1 cellular context compared by ENCODE assay signal in genomic region chr13:74256969-74257368, GRCh38.
TF ChIP-seq lines count a peak whose summit lies in the region.

No MANE protein-coding gene starts in this region.

TF ChIP-seq in WTC11, 78 proteins besides CTCF, POLR2A, EP300 and RAD21 (continued from another document):
- no peak for TF ChIP-seq IRF1 (CRISPR knock-in tag; IDR thresholded peaks at IDR 0.05)
- no peak for TF ChIP-seq HMGA2 (CRISPR knock-in tag; IDR thresholded peaks at IDR 0.05)
- no peak for TF ChIP-seq ZNF317 (CRISPR knock-in tag; IDR thresholded peaks at IDR 0.05; ENCODE audit: borderline replicate concordance, low read depth)
- TF ChIP-seq NFYB (CRISPR knock-in tag; conservative IDR thresholded peaks at IDR 0.05; ENCODE audit: low read depth), result no peak
- TF ChIP-seq FOXP1 (CRISPR knock-in tag; IDR thresholded peaks at IDR 0.05; ENCODE audit: borderline replicate concordance), result no peak
- no peak for TF ChIP-seq ZBTB43 (CRISPR knock-in tag; IDR thresholded peaks at IDR 0.05)
- no peak for TF ChIP-seq TEAD4 (CRISPR knock-in tag; IDR thresholded peaks at IDR 0.05)
TF ChIP-seq in WTC11: peak in this region for 0.
